ENCODE assay signal across 8 cellular contexts in the genomic region with DNA sequence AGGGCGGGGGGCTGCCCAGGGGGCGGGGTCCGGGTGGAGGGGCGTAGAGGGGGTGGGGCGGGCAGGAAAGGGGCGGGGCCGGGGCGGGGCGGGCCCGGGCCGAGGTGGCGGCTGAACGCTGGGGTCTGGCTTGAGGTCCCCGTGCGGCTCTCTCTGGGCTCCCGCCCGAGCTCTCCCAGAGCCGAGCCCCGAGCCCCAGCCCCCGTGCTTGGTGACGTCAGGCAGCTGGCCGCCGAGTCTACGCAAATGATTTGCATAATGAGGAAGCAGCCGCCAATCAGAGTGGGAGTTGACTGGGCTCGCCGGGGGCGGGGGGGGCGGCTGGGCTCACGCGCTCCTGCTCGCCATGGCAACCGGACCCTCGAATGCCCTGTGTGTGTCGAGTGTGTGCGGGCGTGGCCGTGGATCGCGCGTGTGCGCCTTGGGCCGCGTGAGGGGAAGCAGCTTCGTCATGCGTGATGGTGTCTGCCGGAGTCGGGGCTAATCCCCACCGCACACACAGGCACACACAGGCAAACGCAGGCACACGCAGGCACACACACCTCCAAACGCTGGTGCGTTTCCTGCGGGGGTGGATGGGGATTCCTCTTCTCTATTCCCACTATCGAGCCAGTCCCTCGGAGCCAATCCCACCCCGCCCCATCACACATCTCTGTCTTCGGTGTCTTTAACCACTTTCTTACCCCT.
DNase-seq lines count a peak whose midpoint lies in the region; ATAC-seq and TF ChIP-seq lines count a peak whose summit lies in the region.

Gene CELF6 (minus strand): TSS at position 173 of the 687 bp plus-strand sequence. CDS start 283 bp downstream, outside the sequence.

- DNase-seq in AG08396 (ENCODE audit: low spot score) (peak; percentile 92), KBM-7 (peak; percentile 98), RWPE2 (ENCODE audit: low spot score) (peak; percentile 88), fibroblast of pulmonary artery (ENCODE audit: low read depth) (peak; percentile 81), nephron progenitor cell (peak; percentile 95)
- peak; percentile 90 for DNase-seq in activated effector memory CD4-positive, alpha-beta T cell treated with anti-CD3 and anti-CD28 coated beads, Interleukin-2, amount 50 U/mL, for 16 hours
- peak; percentile 73 for DNase-seq in stimulated activated naive CD4-positive, alpha-beta T cell treated with Interleukin-2 at 50 U/mL for 16 hours (lab: John Stamatoyannopoulos, UW)

- H3K27ac ChIP-seq in RWPE2 (ENCODE audit: poor library complexity, severe bottlenecking) = no peak within 1 kb of the TSS

- ATAC-seq in GM19395 (IDR thresholded peaks at IDR 0.05; ENCODE audit: unreplicated experiment) (peak; percentile 70), RWPE2 (ENCODE audit: low read depth) (peak; percentile 70)

- H3K36me3 ChIP-seq in RWPE2 (ENCODE audit: low read depth) = no peaks in the 10 kb centered on the region

- peaks cover 6% of the 10 kb centered on the region for H3K4me1 ChIP-seq in RWPE2 (ENCODE audit: insufficient read depth, poor library complexity, severe bottlenecking)

- peaks cover 19% of the 10 kb centered on the region for H3K36me3 Mint-ChIP-seq in nephron progenitor cell (ENCODE audit: low read depth)

- peak within 1 kb of the TSS; percentile 81 for H3K4me3 Mint-ChIP-seq in nephron progenitor cell

- peaks cover 4% of the 10 kb centered on the region for H3K9me3 ChIP-seq in RWPE2 (ENCODE audit: severe bottlenecking)

- in situ Hi-C loops in KBM-7 (cut with MboI; ENCODE audit: low pct_unique_long_range_greater_than_20kb, low sequenced_read_pairs) = no loop called here

- H3K4me1 Mint-ChIP-seq in nephron progenitor cell = peaks cover 16% of the 10 kb centered on the region

- H3K27me3 ChIP-seq in RWPE2 (ENCODE audit: insufficient read depth, poor library complexity, severe bottlenecking) = no peaks in the 10 kb centered on the region

- TF ChIP-seq CTCF in RWPE2 (IDR thresholded peaks at IDR 0.05; ENCODE audit: poor library complexity, severe bottlenecking) = no peak
- no peak for TF ChIP-seq CTCF in fibroblast of pulmonary artery (IDR thresholded peaks at IDR 0.05; ENCODE audit: low read length, missing control alignments)
- no peak for TF ChIP-seq CTCF in nephron progenitor cell (IDR thresholded peaks at IDR 0.05)

- peak within 1 kb of the TSS; percentile 65 for H3K27ac Mint-ChIP-seq in nephron progenitor cell

- peaks cover 15% of the 10 kb centered on the region for H3K9me3 Mint-ChIP-seq in nephron progenitor cell

- peak within 1 kb of the TSS; percentile 34 for H3K4me3 ChIP-seq in RWPE2 (ENCODE audit: severe bottlenecking)
- H3K4me3 ChIP-seq in fibroblast of pulmonary artery (replicated peaks; ENCODE audit: low read depth, low read length) = peak within 1 kb of the TSS; percentile 55

- H3K27me3 Mint-ChIP-seq in nephron progenitor cell (ENCODE audit: low read depth, poor library complexity) = peaks cover 53% of the 10 kb centered on the region
